Comparison of ENCODE assay signal across 19 cellular contexts in genomic region chr3:36434682-36435426, GRCh38. TPM values are rescaled to one million over a fixed set of nuclear protein-coding genes. Genes with fewer than 3 reads are reported as not detected.
DNase-seq lines count a peak whose midpoint lies in the region; ATAC-seq and TF ChIP-seq lines count a peak whose summit lies in the region.
"Had no signal": no experiment of that assay in that cellular context is flagged by ENCODE, and none has a peak within 500 bp of the region (broad histone marks: within the 10 kb centered on the region; RNA-seq: fewer than 3 reads in every experiment).

No MANE protein-coding gene starts in this region.

- intact Hi-C loops in prostate gland (cut with DNase I): no loop called here

- in situ Hi-C loops in astrocyte of the cerebellum (cut with HindIII; ENCODE audit: low sequenced_read_pairs): no loop called here

- no peak overlapping the region for H3K27ac ChIP-seq in prostate gland
- H3K27ac ChIP-seq: brain microvascular endothelial cell, right atrium auricular region, suprapubic skin had no signal

- ATAC-seq in GM18505 (IDR thresholded peaks at IDR 0.05; ENCODE audit: unreplicated experiment) (no peak), HG03439 (IDR thresholded peaks at IDR 0.05; ENCODE audit: unreplicated experiment) (no peak)
- ATAC-seq: natural killer cell treated with Interleukin-12 subunit alpha and Interleukin-12 subunit beta and Interleukin-15 and Interleukin-18, amount 100 ng/mL, for 72 hours had no signal

- no peak for TF ChIP-seq POLR2A in GM18505 (IDR thresholded peaks at IDR 0.05; ENCODE audit: borderline replicate concordance, extremely low read depth, insufficient read depth, insufficient read length)
- TF ChIP-seq POLR2A in prostate gland (IDR thresholded peaks at IDR 0.05): no peak

- no peaks in the 10 kb centered on the region for H3K4me1 ChIP-seq in prostate gland (replicated peaks)
- H3K4me1 ChIP-seq: right atrium auricular region, suprapubic skin had no signal

- WGBS in prostate gland: 61% methylated on average over 2 of the region's 2 CpGs

- H3K9me3 ChIP-seq in prostate gland: no peaks in the 10 kb centered on the region
- H3K9me3 ChIP-seq: right atrium auricular region, suprapubic skin had no signal

- peak; percentile 76 for DNase-seq in AG20443 (ENCODE audit: low spot score)
- DNase-seq in Kasumi-1 (lab: John Stamatoyannopoulos, UW): peak; percentile 4 to 5
- DNase-seq in astrocyte of the cerebellum (ENCODE audit: low read depth): peak; percentile 37
- peak; percentile 36 for DNase-seq in glomerular visceral epithelial cell (ENCODE audit: extremely low spot score)
- no peak for DNase-seq in prostate gland (ENCODE audit: low spot score)
- DNase-seq in NCI-H526 treated with DMSO at 0.1 percent for 48 hours (lab: John Stamatoyannopoulos, UW): no peak
- DNase-seq: brain microvascular endothelial cell; effector CD8-positive, alpha-beta T cell; glutamatergic neuron; immature natural killer cell; IMR-90; mesenchymal stem cell; NCI-H748 treated with DMSO at 0.1 percent for 48 hours; stimulated activated CD4-positive, alpha-beta T cell treated with anti-CD3 and anti-CD28 coated beads, Interleukin-1b, Interleukin-23, amount 100 ng/mL, for 48 hours had no signal

- TF ChIP-seq CTCF in astrocyte of the cerebellum (IDR thresholded peaks at IDR 0.05; ENCODE audit: low read depth, low read length, missing control alignments): no peak
- no peak for TF ChIP-seq CTCF in prostate gland (IDR thresholded peaks at IDR 0.05)

- no peaks in the 10 kb centered on the region for H3K36me3 ChIP-seq in prostate gland
- H3K36me3 ChIP-seq: brain microvascular endothelial cell, right atrium auricular region, suprapubic skin had no signal

- no peak overlapping the region for H3K4me3 ChIP-seq in astrocyte of the cerebellum (ENCODE audit: low read depth, low read length)
- no peak overlapping the region for H3K4me3 ChIP-seq in prostate gland
- H3K4me3 ChIP-seq: right atrium auricular region, suprapubic skin had no signal

- no peaks in the 10 kb centered on the region for H3K27me3 ChIP-seq in prostate gland (replicated peaks; ENCODE audit: insufficient read depth)
- H3K27me3 ChIP-seq: brain microvascular endothelial cell, right atrium auricular region, suprapubic skin had no signal

RNA-seq across cellular contexts. Expression of gene STAC, which starts 54.5 kb away (rescaled TPM):
- total RNA-seq in prostate gland: 10 to 100 TPM; 10.6 to 18.4 TPM

Comparison
In these comparisons a context has a peak if more than half of its experiments do, and no peak if none do; other contexts are left out.
1. DNase-seq: peak in AG20443 (single experiment), Kasumi-1 (2 of 2), astrocyte of the cerebellum (single experiment) and glomerular visceral epithelial cell (single experiment); none in prostate gland (single experiment) and NCI-H526 treated with DMSO at 0.1 percent for 48 hours (single experiment).